ENCODE assay signal across 8 cellular contexts in the genomic region with DNA sequence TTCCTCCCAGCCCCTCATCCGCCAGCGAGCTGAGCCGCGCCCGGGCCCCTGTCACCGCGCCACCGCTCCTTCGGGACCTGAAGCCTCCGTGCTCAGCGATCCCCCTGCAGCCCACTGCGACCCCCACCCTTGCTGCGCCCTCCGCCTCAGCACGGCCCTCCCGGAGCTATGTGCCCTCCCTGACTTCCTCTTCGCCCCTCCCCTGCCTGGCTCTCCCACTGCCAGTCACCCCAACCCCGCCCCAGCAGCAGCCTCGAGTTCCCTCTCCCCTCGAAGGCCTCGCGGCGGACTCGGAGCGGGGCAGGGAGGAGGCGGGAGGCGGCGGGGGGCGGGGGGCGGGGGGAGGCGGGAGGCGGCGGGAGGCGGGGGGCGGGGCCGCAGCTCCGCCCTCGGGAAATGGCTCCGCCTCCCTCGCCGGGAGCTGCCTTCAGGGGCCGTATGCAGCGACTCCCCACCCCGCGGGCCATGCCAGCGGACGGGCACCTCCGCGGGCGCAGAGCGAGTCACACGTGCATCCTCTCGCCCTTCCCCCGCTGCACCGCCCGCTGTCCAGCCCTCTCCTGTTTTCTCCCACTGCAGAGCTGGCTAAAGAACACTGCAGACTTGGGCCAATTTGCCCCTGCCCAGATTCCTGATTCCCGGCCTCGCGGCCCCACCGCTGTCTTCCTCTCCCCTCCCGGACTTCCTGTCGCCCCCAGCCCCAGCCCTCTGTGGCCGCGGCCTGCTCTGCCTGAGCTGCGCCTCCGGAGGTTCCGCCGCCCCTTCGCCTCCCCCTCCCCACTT. TPM values are rescaled to one million over a fixed set of nuclear protein-coding genes. Genes with fewer than 3 reads are reported as not detected.
DNase-seq lines count a peak whose midpoint lies in the region; ATAC-seq and TF ChIP-seq lines count a peak whose summit lies in the region.

No MANE protein-coding gene starts in this region.

- H3K4me3 Mint-ChIP-seq in CD4-positive, CD25-positive, alpha-beta regulatory T cell, result peak overlapping the region; percentile 43 to 86 (median 74)
- H3K4me3 Mint-ChIP-seq in activated T-helper 1 cell treated with anti-CD3 and anti-CD28 coated beads, Interleukin-12 subunit alpha, Interleukin-12 subunit beta, Interleukin-2, Interleukin-4 antibody, amounts not matched to agents 30 ng/mL and 10 ng/mL and 1 ng/mL, durations not matched to agents 14 hours and 24 hours and 36 hours, result peak overlapping the region; percentile 79
- H3K4me3 Mint-ChIP-seq in naive thymus-derived CD8-positive, alpha-beta T cell, result peak overlapping the region; percentile 61 to 88 (median 78)
- H3K4me3 Mint-ChIP-seq in stimulated activated effector memory CD8-positive, alpha-beta T cell treated with anti-CD3 and anti-CD28 coated beads, Interleukin-12 subunit alpha, Interleukin-12 subunit beta, amount 100 ng/mL, for 72 hours, result peak overlapping the region; percentile 64

- H3K9me3 Mint-ChIP-seq in CD4-positive, CD25-positive, alpha-beta regulatory T cell, result peaks cover 0 to 4% (median 0%) of the 10 kb centered on the region in 7 donors
- no peaks in the 10 kb centered on the region for H3K9me3 Mint-ChIP-seq in activated T-helper 1 cell treated with anti-CD3 and anti-CD28 coated beads, Interleukin-12 subunit alpha, Interleukin-12 subunit beta, Interleukin-2, Interleukin-4 antibody, amounts not matched to agents 30 ng/mL and 10 ng/mL and 1 ng/mL, durations not matched to agents 14 hours and 24 hours and 36 hours
- H3K9me3 Mint-ChIP-seq in naive thymus-derived CD8-positive, alpha-beta T cell, result peaks cover 0 to 4% (median 0%) of the 10 kb centered on the region in 9 donors
- no peaks in the 10 kb centered on the region for H3K9me3 Mint-ChIP-seq in stimulated activated effector memory CD8-positive, alpha-beta T cell treated with anti-CD3 and anti-CD28 coated beads, Interleukin-12 subunit alpha, Interleukin-12 subunit beta, amount 100 ng/mL, for 72 hours

- POLR2A ChIA-PET in naive thymus-derived CD8-positive, alpha-beta T cell (lab: Charles Lee), result interaction anchor here (0.6 to 1.6 kb wide), 11 partner anchors 8 to 342 kb away, joined by 3 to 13 read pairs (median 5); partner anchors contain the start of genes ADIPOR2, CACNA2D4 and DCP1B

- peak; percentile 75 to 89 (median 78) for DNase-seq in CD4-positive, CD25-positive, alpha-beta regulatory T cell
- DNase-seq in KBM-7 (peak; percentile 91), Peyer's patch (peak; percentile 86 to 97 (median 96)), fibroblast of mammary gland (ENCODE audit: low read depth) (peak; percentile 90)
- peak; percentile 79 for DNase-seq in activated T-helper 1 cell treated with anti-CD3 and anti-CD28 coated beads, Interleukin-12 subunit alpha, Interleukin-12 subunit beta, Interleukin-2, Interleukin-4 antibody, amounts not matched to agents 30 ng/mL and 10 ng/mL and 1 ng/mL, durations not matched to agents 14 hours and 24 hours and 36 hours (ENCODE audit: low spot score)
- DNase-seq in naive thymus-derived CD8-positive, alpha-beta T cell, result peak; percentile 69 to 92 (median 82)
- peak; percentile 75 to 89 for DNase-seq in stimulated activated effector memory CD8-positive, alpha-beta T cell treated with anti-CD3 and anti-CD28 coated beads, Interleukin-12 subunit alpha, Interleukin-12 subunit beta, amount 100 ng/mL, for 72 hours (ENCODE audit: low spot score in 2 of 2)

- TF ChIP-seq CTCF in Peyer's patch (IDR thresholded peaks at IDR 0.05), result peak in 1 of 6 experiments; percentile 19
- TF ChIP-seq CTCF in fibroblast of mammary gland (conservative IDR thresholded peaks at IDR 0.05; ENCODE audit: control insufficient read depth, insufficient read depth, low read depth, low read length), result no peak

- H3K27me3 Mint-ChIP-seq in CD4-positive, CD25-positive, alpha-beta regulatory T cell, result peaks cover 5% of the 10 kb centered on the region
- peaks cover 2% of the 10 kb centered on the region for H3K27me3 Mint-ChIP-seq in activated T-helper 1 cell treated with anti-CD3 and anti-CD28 coated beads, Interleukin-12 subunit alpha, Interleukin-12 subunit beta, Interleukin-2, Interleukin-4 antibody, amounts not matched to agents 30 ng/mL and 10 ng/mL and 1 ng/mL, durations not matched to agents 14 hours and 24 hours and 36 hours (ENCODE audit: insufficient read depth)
- no peaks in the 10 kb centered on the region for H3K27me3 Mint-ChIP-seq in naive thymus-derived CD8-positive, alpha-beta T cell

- H3K9me3 ChIP-seq in CD4-positive, CD25-positive, alpha-beta regulatory T cell (ENCODE audit: control insufficient read depth in 2 of 2, low read length in 2 of 2), result no peaks in the 10 kb centered on the region
- H3K9me3 ChIP-seq in Peyer's patch, result no peaks in the 10 kb centered on the region

- intact Hi-C loops in activated T-helper 1 cell treated with anti-CD3 and anti-CD28 coated beads, Interleukin-12 subunit alpha, Interleukin-12 subunit beta, Interleukin-2, Interleukin-4 antibody, amounts not matched to agents 30 ng/mL and 10 ng/mL and 1 ng/mL, durations not matched to agents 14 hours and 24 hours and 36 hours (cut with micrococcal nuclease), result loop anchor here (1.0 kb wide), 1 partner anchor 29 kb away; no protein-coding TSS in a partner anchor

- in situ Hi-C loops in KBM-7 (cut with MboI; ENCODE audit: low pct_unique_long_range_greater_than_20kb, low sequenced_read_pairs), result no loop called here

- H3K36me3 Mint-ChIP-seq in CD4-positive, CD25-positive, alpha-beta regulatory T cell, result no peaks in the 10 kb centered on the region
- no peaks in the 10 kb centered on the region for H3K36me3 Mint-ChIP-seq in activated T-helper 1 cell treated with anti-CD3 and anti-CD28 coated beads, Interleukin-12 subunit alpha, Interleukin-12 subunit beta, Interleukin-2, Interleukin-4 antibody, amounts not matched to agents 30 ng/mL and 10 ng/mL and 1 ng/mL, durations not matched to agents 14 hours and 24 hours and 36 hours (ENCODE audit: low read depth)
- no peaks in the 10 kb centered on the region for H3K36me3 Mint-ChIP-seq in naive thymus-derived CD8-positive, alpha-beta T cell
- peaks cover 23% of the 10 kb centered on the region for H3K36me3 Mint-ChIP-seq in stimulated activated effector memory CD8-positive, alpha-beta T cell treated with anti-CD3 and anti-CD28 coated beads, Interleukin-12 subunit alpha, Interleukin-12 subunit beta, amount 100 ng/mL, for 72 hours

- H3K4me1 Mint-ChIP-seq in CD4-positive, CD25-positive, alpha-beta regulatory T cell, result peaks cover 14 to 45% (median 33%) of the 10 kb centered on the region in 4 donors
- peaks cover 21% of the 10 kb centered on the region for H3K4me1 Mint-ChIP-seq in activated T-helper 1 cell treated with anti-CD3 and anti-CD28 coated beads, Interleukin-12 subunit alpha, Interleukin-12 subunit beta, Interleukin-2, Interleukin-4 antibody, amounts not matched to agents 30 ng/mL and 10 ng/mL and 1 ng/mL, durations not matched to agents 14 hours and 24 hours and 36 hours (ENCODE audit: low read depth)
- peaks cover 13 to 41% (median 37%) of the 10 kb centered on the region in 4 donors for H3K4me1 Mint-ChIP-seq in naive thymus-derived CD8-positive, alpha-beta T cell
- H3K4me1 Mint-ChIP-seq in stimulated activated effector memory CD8-positive, alpha-beta T cell treated with anti-CD3 and anti-CD28 coated beads, Interleukin-12 subunit alpha, Interleukin-12 subunit beta, amount 100 ng/mL, for 72 hours, result peaks cover 30% of the 10 kb centered on the region

- no peaks in the 10 kb centered on the region for H3K36me3 ChIP-seq in CD4-positive, CD25-positive, alpha-beta regulatory T cell (ENCODE audit: control insufficient read depth, insufficient read depth, low read length)
- no peaks in the 10 kb centered on the region for H3K36me3 ChIP-seq in Peyer's patch

- peak; percentile 75 to 77 for ATAC-seq in CD4-positive, CD25-positive, alpha-beta regulatory T cell (ENCODE audit: low read depth in 2 of 2)
- peak; percentile 45 for ATAC-seq in GM19467 (IDR thresholded peaks at IDR 0.05; ENCODE audit: unreplicated experiment)
- peak; percentile 86 to 87 for ATAC-seq in naive thymus-derived CD8-positive, alpha-beta T cell
- ATAC-seq in stimulated activated effector memory CD8-positive, alpha-beta T cell treated with anti-CD3 and anti-CD28 coated beads, Interleukin-12 subunit alpha, Interleukin-12 subunit beta, amount 100 ng/mL, for 72 hours, result peak; percentile 96

- H3K4me1 ChIP-seq in CD4-positive, CD25-positive, alpha-beta regulatory T cell (ENCODE audit: control insufficient read depth, insufficient read depth, low read length, poor library complexity, severe bottlenecking), result peaks cover 13% of the 10 kb centered on the region
- peaks cover 0 to 43% (median 6%) of the 10 kb centered on the region in 4 donors for H3K4me1 ChIP-seq in Peyer's patch

- H3K4me3 ChIP-seq in CD4-positive, CD25-positive, alpha-beta regulatory T cell (ENCODE audit: low read depth, low read length), result no peak overlapping the region
- H3K4me3 ChIP-seq in Peyer's patch, result peak overlapping the region; percentile 44 to 64 (median 51)
- peak overlapping the region; percentile 48 for H3K4me3 ChIP-seq in fibroblast of mammary gland (ENCODE audit: control insufficient read depth, low read depth, low read length)

- no peaks in the 10 kb centered on the region for H3K27me3 ChIP-seq in CD4-positive, CD25-positive, alpha-beta regulatory T cell (ENCODE audit: control insufficient read depth, insufficient read depth, low read length)
- H3K27me3 ChIP-seq in Peyer's patch, result no peaks in the 10 kb centered on the region

- peak overlapping the region; percentile 67 to 79 (median 75) for H3K27ac Mint-ChIP-seq in CD4-positive, CD25-positive, alpha-beta regulatory T cell
- H3K27ac Mint-ChIP-seq in activated T-helper 1 cell treated with anti-CD3 and anti-CD28 coated beads, Interleukin-12 subunit alpha, Interleukin-12 subunit beta, Interleukin-2, Interleukin-4 antibody, amounts not matched to agents 30 ng/mL and 10 ng/mL and 1 ng/mL, durations not matched to agents 14 hours and 24 hours and 36 hours, result peak overlapping the region; percentile 53
- H3K27ac Mint-ChIP-seq in naive thymus-derived CD8-positive, alpha-beta T cell, result peak overlapping the region; percentile 58 to 95 (median 86)
- peak overlapping the region; percentile 76 for H3K27ac Mint-ChIP-seq in stimulated activated effector memory CD8-positive, alpha-beta T cell treated with anti-CD3 and anti-CD28 coated beads, Interleukin-12 subunit alpha, Interleukin-12 subunit beta, amount 100 ng/mL, for 72 hours

- H3K27ac ChIP-seq in CD4-positive, CD25-positive, alpha-beta regulatory T cell (ENCODE audit: insufficient read depth, low read length, poor library complexity, severe bottlenecking), result peak overlapping the region; percentile 57
- H3K27ac ChIP-seq in Peyer's patch, result peak overlapping the region; percentile 90 to 99 (median 96)

- peak; percentile 45 to 86 for TF ChIP-seq POLR2A in Peyer's patch (IDR thresholded peaks at IDR 0.05)

RNA-seq across cellular contexts. Expression of gene ADIPOR2, which starts 29.1 kb away (rescaled TPM):
- total RNA-seq in CD4-positive, CD25-positive, alpha-beta regulatory T cell, result 26.3 TPM
- polyA plus RNA-seq in CD4-positive, CD25-positive, alpha-beta regulatory T cell, result 1 to 10 TPM; 1.8 to 3.3 (median 2.5) TPM
- total RNA-seq in Peyer's patch, result 10 to 100 TPM; 26.4 to 89.1 (median 73.9) TPM
- 69.4 and 75.2 TPM in 2 replicates for total RNA-seq in activated T-helper 1 cell treated with anti-CD3 and anti-CD28 coated beads, Interleukin-12 subunit alpha, Interleukin-12 subunit beta, Interleukin-2, Interleukin-4 antibody, amounts not matched to agents 30 ng/mL and 10 ng/mL and 1 ng/mL, durations not matched to agents 14 hours and 24 hours and 36 hours
- 10 to 100 TPM; 38.5 to 39.9 TPM for total RNA-seq in naive thymus-derived CD8-positive, alpha-beta T cell
- polyA plus RNA-seq in naive thymus-derived CD8-positive, alpha-beta T cell, result 1 to 10 TPM; 2.0 to 3.2 (median 3.0) TPM

RNA-seq across cellular contexts. Expression of gene WNT5B, which starts 32.7 kb away (rescaled TPM):
- not detected for total RNA-seq in CD4-positive, CD25-positive, alpha-beta regulatory T cell
- not detected for polyA plus RNA-seq in CD4-positive, CD25-positive, alpha-beta regulatory T cell
- 1 to 10 TPM in 1 of 4 donors, under 1 TPM in 2, not detected in 1; 0.53 to 9.1 (median 0.94) TPM for total RNA-seq in Peyer's patch
- total RNA-seq in activated T-helper 1 cell treated with anti-CD3 and anti-CD28 coated beads, Interleukin-12 subunit alpha, Interleukin-12 subunit beta, Interleukin-2, Interleukin-4 antibody, amounts not matched to agents 30 ng/mL and 10 ng/mL and 1 ng/mL, durations not matched to agents 14 hours and 24 hours and 36 hours, result 1.1 and 2.0 TPM in 2 replicates
- total RNA-seq in naive thymus-derived CD8-positive, alpha-beta T cell, result not detected
- not detected for polyA plus RNA-seq in naive thymus-derived CD8-positive, alpha-beta T cell

Comparison
In these comparisons a context has a peak if more than half of its experiments do, and no peak if none do; other contexts are left out.
1. ATAC-seq: peak in every context shown above with its lines; median percentile 96 in stimulated activated effector memory CD8-positive, alpha-beta T cell treated with anti-CD3 and anti-CD28 coated beads, Interleukin-12 subunit alpha, Interleukin-12 subunit beta, amount 100 ng/mL, for 72 hours; 86 in naive thymus-derived CD8-positive, alpha-beta T cell; 76 in CD4-positive, CD25-positive, alpha-beta regulatory T cell; 45 in GM19467.